1 cellular context compared by ENCODE assay signal in the genomic region with DNA sequence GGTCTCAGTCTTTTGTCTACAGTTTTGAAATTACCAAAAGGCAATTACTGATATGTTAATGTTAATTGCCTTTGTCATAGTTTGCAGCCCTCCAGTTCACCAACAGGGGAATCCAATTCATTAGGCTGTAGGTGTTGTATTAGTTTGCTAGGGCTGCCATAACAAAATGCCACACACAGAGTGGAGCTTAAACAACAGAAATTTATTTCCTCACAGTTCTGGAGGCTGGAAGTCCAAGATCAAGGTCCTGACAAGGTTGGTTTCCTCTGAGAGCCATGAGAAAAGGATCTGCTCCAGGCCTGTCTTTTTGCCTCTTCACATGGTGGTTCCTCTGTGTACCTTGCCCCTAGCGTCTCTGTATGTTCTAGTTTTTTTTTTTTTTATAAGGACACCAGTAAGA.
TF ChIP-seq lines count a peak whose summit lies in the region.

No MANE protein-coding gene starts in this region.

TF ChIP-seq in GM12878, 131 proteins besides CTCF, POLR2A, EP300 and RAD21:
- TF ChIP-seq ZNF274 (IDR thresholded peaks at IDR 0.05; ENCODE audit: insufficient read depth, insufficient read length) (no peak), STAT3 (IDR thresholded peaks at IDR 0.05; ENCODE audit: low read depth, low read length) (no peak), FOXK2 (IDR thresholded peaks at IDR 0.05) (no peak), ATF7 (IDR thresholded peaks at IDR 0.05; ENCODE audit: low read depth) (no peak), CREB1 (IDR thresholded peaks at IDR 0.05; ENCODE audit: low read depth) (no peak), CBX3 (IDR thresholded peaks at IDR 0.05; ENCODE audit: borderline replicate concordance, low read depth) (no peak), ZNF24 (IDR thresholded peaks at IDR 0.05) (no peak), PML (IDR thresholded peaks at IDR 0.05; ENCODE audit: low read length) (no peak), MEF2B (IDR thresholded peaks at IDR 0.05; ENCODE audit: partially characterized antibody, poor library complexity, severe bottlenecking) (no peak), CHD4 (IDR thresholded peaks at IDR 0.05) (no peak), SRF (IDR thresholded peaks at IDR 0.05; ENCODE audit: low read depth in 2 of 2, low read length in 2 of 2) (no peak), HDGF (IDR thresholded peaks at IDR 0.05) (no peak), SMARCA5 (IDR thresholded peaks at IDR 0.05) (no peak), RAD51 (IDR thresholded peaks at IDR 0.05) (no peak), CEBPB (IDR thresholded peaks at IDR 0.05; ENCODE audit: borderline replicate concordance in 1 of 2, low read depth in 2 of 2, low read length in 2 of 2) (no peak), ZNF207 (IDR thresholded peaks at IDR 0.05; ENCODE audit: borderline replicate concordance) (no peak), PAX5 (IDR thresholded peaks at IDR 0.05; ENCODE audit: borderline replicate concordance, low read depth, low read length) (no peak), LARP7 (IDR thresholded peaks at IDR 0.05) (no peak), MXI1 (IDR thresholded peaks at IDR 0.05; ENCODE audit: low read depth, low read length) (no peak), MTA2 (IDR thresholded peaks at IDR 0.05; ENCODE audit: low read depth) (no peak)
